8 cellular contexts compared by ENCODE assay signal in genomic region chr10:87850742-87851205, GRCh38. TPM values are rescaled to one million over a fixed set of nuclear protein-coding genes. Genes with fewer than 3 reads are reported as not detected.
DNase-seq lines count a peak whose midpoint lies in the region; ATAC-seq and TF ChIP-seq lines count a peak whose summit lies in the region.

No MANE protein-coding gene starts in this region.

- intact Hi-C loops in mucosa of descending colon (cut with DNase I, micrococcal nuclease) (loop anchor here in 1 of 2 donors (10.0 kb wide), 1 partner anchor 534 kb away; no protein-coding TSS in a partner anchor), testis (cut with DNase I; ENCODE audit: low total_unique reads) (loop anchor here (10.0 kb wide), 1 partner anchor 704 kb away; no protein-coding TSS in a partner anchor)

- WGBS in testis, 2 donors: 21 to 23% methylated on average over 5 of the region's 5 CpGs

- CTCF ChIA-PET in activated CD4-positive, alpha-beta T cell treated with anti-CD3 and anti-CD28 coated beads, Interleukin-2, amount 10 ng/mL, durations not matched to agents 7 days and 5 days (lab: Charles Lee): interaction anchor here (0.9 to 1.1 kb wide), 3 partner anchors 11 to 541 kb away, joined by 3 to 5 read pairs (median 3); no protein-coding TSS in a partner anchor

- H3K9me3 ChIP-seq in effector memory CD4-positive, alpha-beta T cell (ENCODE audit: control insufficient read depth, low read length): no peaks in the 10 kb centered on the region
- H3K9me3 ChIP-seq in mucosa of descending colon (no peaks in the 10 kb centered on the region), testis (no peaks in the 10 kb centered on the region)

- H3K27me3 Mint-ChIP-seq in activated CD4-positive, alpha-beta T cell treated with anti-CD3 and anti-CD28 coated beads, Interleukin-2, amount 10 ng/mL, durations not matched to agents 7 days and 5 days: peaks cover 7% of the 10 kb centered on the region

- TF ChIP-seq POLR2A in testis (IDR thresholded peaks at IDR 0.05): no peak

- H3K4me1 Mint-ChIP-seq in activated CD4-positive, alpha-beta T cell treated with anti-CD3 and anti-CD28 coated beads, Interleukin-2, amount 10 ng/mL, durations not matched to agents 7 days and 5 days: peaks cover 23% of the 10 kb centered on the region

- no peaks in the 10 kb centered on the region for H3K27me3 ChIP-seq in effector memory CD4-positive, alpha-beta T cell (replicated peaks; ENCODE audit: control insufficient read depth, insufficient read depth, low read length, poor library complexity, severe bottlenecking)
- H3K27me3 ChIP-seq in testis: no peaks in the 10 kb centered on the region

- POLR2A ChIA-PET in activated CD4-positive, alpha-beta T cell treated with anti-CD3 and anti-CD28 coated beads, Interleukin-2, amount 10 ng/mL, durations not matched to agents 7 days and 5 days (lab: Charles Lee): no interaction called here

- H3K27ac ChIP-seq in effector memory CD4-positive, alpha-beta T cell (ENCODE audit: insufficient read depth, low read length, poor library complexity, severe bottlenecking): no peak overlapping the region
- H3K27ac ChIP-seq in testis: no peak overlapping the region

- peaks cover 2% of the 10 kb centered on the region for H3K9me3 Mint-ChIP-seq in activated CD4-positive, alpha-beta T cell treated with anti-CD3 and anti-CD28 coated beads, Interleukin-2, amount 10 ng/mL, durations not matched to agents 7 days and 5 days

- ATAC-seq in GM19372 (IDR thresholded peaks at IDR 0.05; ENCODE audit: low read depth, unreplicated experiment) (peak; percentile 59), mucosa of descending colon (peak; percentile 93)

- TF ChIP-seq CTCF in AG09309 (IDR thresholded peaks at IDR 0.05; ENCODE audit: control insufficient read depth, insufficient read depth, low read depth, low read length, missing control alignments) (peak; percentile 71), mucosa of descending colon (IDR thresholded peaks at IDR 0.05) (peak; percentile 40), testis (IDR thresholded peaks at IDR 0.05) (peak; percentile 37 to 47 (median 40))

- no peaks in the 10 kb centered on the region for H3K36me3 Mint-ChIP-seq in activated CD4-positive, alpha-beta T cell treated with anti-CD3 and anti-CD28 coated beads, Interleukin-2, amount 10 ng/mL, durations not matched to agents 7 days and 5 days (ENCODE audit: low read depth)

- no peaks in the 10 kb centered on the region for H3K4me1 ChIP-seq in effector memory CD4-positive, alpha-beta T cell (ENCODE audit: control insufficient read depth, insufficient read depth, low read length, poor library complexity, severe bottlenecking)
- peaks cover 4% of the 10 kb centered on the region for H3K4me1 ChIP-seq in mucosa of descending colon (ENCODE audit: low read depth)
- no peaks in the 10 kb centered on the region for H3K4me1 ChIP-seq in testis

- no peak overlapping the region for H3K4me3 ChIP-seq in AG09309 (ENCODE audit: control insufficient read depth, low read depth, low read length)
- H3K4me3 ChIP-seq in effector memory CD4-positive, alpha-beta T cell (ENCODE audit: insufficient read depth, low read depth, low read length, poor library complexity, severe bottlenecking): no peak overlapping the region
- H3K4me3 ChIP-seq in mucosa of descending colon: no peak overlapping the region
- no peak overlapping the region for H3K4me3 ChIP-seq in testis

- no peak overlapping the region for H3K27ac Mint-ChIP-seq in activated CD4-positive, alpha-beta T cell treated with anti-CD3 and anti-CD28 coated beads, Interleukin-2, amount 10 ng/mL, durations not matched to agents 7 days and 5 days

- no peak overlapping the region for H3K4me3 Mint-ChIP-seq in activated CD4-positive, alpha-beta T cell treated with anti-CD3 and anti-CD28 coated beads, Interleukin-2, amount 10 ng/mL, durations not matched to agents 7 days and 5 days

- DNase-seq in AG09309 (ENCODE audit: low read depth) (no peak), NCI-H2196 (lab: John Stamatoyannopoulos, UW; ENCODE audit: unreplicated experiment) (peak; percentile 32), mucosa of descending colon (peak in 2 of 3 donors; percentile 54 to 71), testis (peak; percentile 79), mesenteric fat pad (ENCODE audit: low spot score) (no peak)
- DNase-seq in activated CD4-positive, alpha-beta T cell treated with anti-CD3 and anti-CD28 coated beads, Interleukin-2, amount 10 ng/mL, durations not matched to agents 7 days and 5 days: peak; percentile 71
- DNase-seq in effector memory CD4-positive, alpha-beta T cell: peak in 2 of 3 donors; percentile 15 to 21

- no peaks in the 10 kb centered on the region for H3K36me3 ChIP-seq in effector memory CD4-positive, alpha-beta T cell (ENCODE audit: control insufficient read depth, insufficient read depth, low read length)
- H3K36me3 ChIP-seq in mucosa of descending colon (ENCODE audit: low read depth): no peaks in the 10 kb centered on the region
- no peaks in the 10 kb centered on the region for H3K36me3 ChIP-seq in testis (ENCODE audit: low read depth, missing control alignments)

RNA-seq across cellular contexts. Expression of gene KLLN, which starts 12.6 kb away (rescaled TPM):
- 1 to 10 TPM; 1.1 to 1.3 TPM for total RNA-seq in activated CD4-positive, alpha-beta T cell treated with anti-CD3 and anti-CD28 coated beads, Interleukin-2, amount 10 ng/mL, durations not matched to agents 7 days and 5 days
- total RNA-seq in mucosa of descending colon (1 to 10 TPM in 1 of 3 donors, under 1 TPM in 2; 0.60 to 1.1 (median 0.90) TPM), testis (1 to 10 TPM; 2.0 to 3.9 TPM), mesenteric fat pad (2.2 TPM)
- 2.0 TPM for polyA plus RNA-seq in testis (ENCODE audit: insufficient read depth, low read depth, low replicate concordance)

RNA-seq across cellular contexts. Expression of gene PTEN, which starts 12.7 kb away (rescaled TPM):
- 10 to 100 TPM; 91.3 to 93.9 TPM for total RNA-seq in activated CD4-positive, alpha-beta T cell treated with anti-CD3 and anti-CD28 coated beads, Interleukin-2, amount 10 ng/mL, durations not matched to agents 7 days and 5 days
- 100 to 1,000 TPM in 2 of 3 donors, 10 to 100 TPM in 1; 94.1 to 118 (median 118) TPM for total RNA-seq in mucosa of descending colon
- total RNA-seq in testis: 100 to 1,000 TPM in 1 of 2 donors, 10 to 100 TPM in 1; 85.4 to 118 TPM
- polyA plus RNA-seq in testis (ENCODE audit: insufficient read depth, low read depth, low replicate concordance): 96.8 TPM
- 391 TPM for total RNA-seq in mesenteric fat pad

RNA-seq across cellular contexts. Expression of gene ATAD1, which starts 32.7 kb away (rescaled TPM):
- total RNA-seq in activated CD4-positive, alpha-beta T cell treated with anti-CD3 and anti-CD28 coated beads, Interleukin-2, amount 10 ng/mL, durations not matched to agents 7 days and 5 days: 10 to 100 TPM; 42.9 to 45.9 TPM
- total RNA-seq in mucosa of descending colon (10 to 100 TPM; 47.7 to 60.6 (median 51.6) TPM), testis (100 to 1,000 TPM in 1 of 2 donors, 10 to 100 TPM in 1; 68.5 to 107 TPM), mesenteric fat pad (49.9 TPM)
- 162 TPM for polyA plus RNA-seq in testis (ENCODE audit: insufficient read depth, low read depth, low replicate concordance)

Comparison
In these comparisons a context has a peak if more than half of its experiments do, and no peak if none do; other contexts are left out.
1. DNase-seq: peak in NCI-H2196 (single experiment), activated CD4-positive, alpha-beta T cell treated with anti-CD3 and anti-CD28 coated beads, Interleukin-2, amount 10 ng/mL, durations not matched to agents 7 days and 5 days (single experiment), effector memory CD4-positive, alpha-beta T cell (2 of 3), mucosa of descending colon (2 of 3) and testis (single experiment); none in AG09309 (single experiment) and mesenteric fat pad (single experiment).
2. Peak in every context shown above with its lines, with median percentiles within 50 percentile points of each other: CTCF ChIP-seq.